In the genomic region with DNA sequence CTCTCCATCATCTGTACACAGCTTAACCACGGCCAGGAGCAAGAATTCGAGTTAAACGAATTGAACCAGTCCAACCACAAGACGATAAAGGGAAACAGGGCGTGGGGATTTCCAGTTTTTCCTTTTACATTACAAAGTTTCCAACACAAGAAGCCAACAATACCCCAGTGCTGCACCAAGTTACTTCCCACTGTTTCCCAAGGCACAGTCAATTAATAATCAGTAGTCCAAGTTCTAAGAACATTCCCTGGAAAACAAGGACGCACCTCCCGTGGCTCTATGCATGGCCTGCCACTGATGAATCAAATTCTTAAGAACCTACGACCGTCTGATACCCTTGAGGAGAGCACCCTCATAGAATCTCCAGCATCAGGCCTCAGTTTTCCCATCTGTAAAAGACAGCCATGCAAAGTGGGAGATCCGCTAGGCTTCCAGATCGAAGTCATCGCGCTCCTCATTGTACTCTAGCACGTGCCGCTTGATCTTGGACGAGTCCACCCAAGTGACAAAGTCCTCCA, we compare ENCODE assay signal across 8 cellular contexts. TPM values are rescaled to one million over a fixed set of nuclear protein-coding genes. Genes with fewer than 3 reads are reported as not detected.
DNase-seq lines count a peak whose midpoint lies in the region; ATAC-seq and TF ChIP-seq lines count a peak whose summit lies in the region.

No MANE protein-coding gene starts in this region.

- ATAC-seq in heart left ventricle (no peak), left ventricle myocardium superior (no peak)

- intact Hi-C loops in heart left ventricle (cut with DNase I) = loop anchor here in 8 of 10 donors (5.0 kb wide), 2 partner anchors 33 to 43 kb away; no protein-coding TSS in a partner anchor
- intact Hi-C loops in left ventricle myocardium superior (cut with micrococcal nuclease) = no loop called here
- intact Hi-C loops in lower leg skin (cut with DNase I; ENCODE audit: low total_unique reads) = no loop called here

- no peaks in the 10 kb centered on the region for H3K36me3 Mint-ChIP-seq in type B pancreatic cell

- peak overlapping the region; percentile 95 for H3K4me3 Mint-ChIP-seq in type B pancreatic cell

- H3K27ac Mint-ChIP-seq in type B pancreatic cell = peak overlapping the region; percentile 91

- no peaks in the 10 kb centered on the region for H3K27me3 ChIP-seq in heart left ventricle

- 1 to 3% (median 2%) methylated on average over 16 of the region's 16 CpGs for WGBS in heart left ventricle, 4 donors
- 0 to 1% methylated on average over 16 of the region's 16 CpGs for WGBS in lower leg skin, 2 donors

- H3K9me3 ChIP-seq in heart left ventricle = no peaks in the 10 kb centered on the region

- no peaks in the 10 kb centered on the region for H3K27me3 Mint-ChIP-seq in type B pancreatic cell

- peak overlapping the region; percentile 71 to 99 (median 86) for H3K4me3 ChIP-seq in heart left ventricle
- H3K4me3 ChIP-seq in astrocyte of the cerebellum (ENCODE audit: low read depth, low read length) = peak overlapping the region; percentile 90
- peak overlapping the region; percentile 84 for H3K4me3 ChIP-seq in lower leg skin (ENCODE audit: low read depth, poor library complexity, severe bottlenecking)

- in situ Hi-C loops in astrocyte of the cerebellum (cut with HindIII; ENCODE audit: low sequenced_read_pairs) = loop anchor here (25.0 kb wide), 2 partner anchors 173 to 177 kb away; partner anchors contain the start of gene SIN3A

- peaks cover 0 to 12% (median 0%) of the 10 kb centered on the region in 9 donors for H3K36me3 ChIP-seq in heart left ventricle

- peak overlapping the region; percentile 86 to 99 (median 94) for H3K27ac ChIP-seq in heart left ventricle

- DNase-seq in heart left ventricle (no peak), left ventricle myocardium superior (no peak), astrocyte of the cerebellum (ENCODE audit: low read depth) (no peak), lower leg skin (ENCODE audit: low spot score in 2 of 2) (no peak), type B pancreatic cell (ENCODE audit: extremely low spot score, unreplicated experiment) (no peak), NCI-H345 (lab: John Stamatoyannopoulos, UW) (no peak), epidermal melanocyte (ENCODE audit: insufficient read length, low spot score) (no peak), UCSD-AML1 (lab: John Stamatoyannopoulos, UW; ENCODE audit: unreplicated experiment) (no peak)

- H3K4me1 Mint-ChIP-seq in type B pancreatic cell (ENCODE audit: unreplicated experiment) = peaks cover 20% of the 10 kb centered on the region

- H3K4me1 ChIP-seq in heart left ventricle = peaks cover 9 to 44% (median 30%) of the 10 kb centered on the region in 12 donors

- TF ChIP-seq POLR2A in heart left ventricle (IDR thresholded peaks at IDR 0.05) (no peak), lower leg skin (IDR thresholded peaks at IDR 0.05) (no peak)

- TF ChIP-seq CTCF in heart left ventricle (IDR thresholded peaks at IDR 0.05) (peak in 1 of 12 donors; percentile 4), astrocyte of the cerebellum (IDR thresholded peaks at IDR 0.05; ENCODE audit: low read depth, low read length, missing control alignments) (no peak), lower leg skin (IDR thresholded peaks at IDR 0.05) (no peak), type B pancreatic cell (conservative IDR thresholded peaks at IDR 0.05) (no peak)

- H3K9me3 Mint-ChIP-seq in type B pancreatic cell = no peaks in the 10 kb centered on the region

RNA-seq across cellular contexts. Expression of gene IMP3, which starts 0.8 kb away (rescaled TPM):
- total RNA-seq in heart left ventricle (100 to 1,000 TPM in 2 of 9 donors, 10 to 100 TPM in 7; 37.1 to 151 (median 44.5) TPM), left ventricle myocardium superior (45.3 TPM), lower leg skin (100 to 1,000 TPM; 161 to 204 (median 185) TPM), type B pancreatic cell (ENCODE audit: low replicate concordance) (68.4 and 75.2 TPM in 2 replicates)
- 10 to 100 TPM; 38.4 to 88.1 TPM for polyA plus RNA-seq in heart left ventricle

RNA-seq across cellular contexts. Expression of gene SNX33, which starts 8.5 kb away (rescaled TPM):
- total RNA-seq in heart left ventricle (10 to 100 TPM in 6 of 9 donors, 1 to 10 TPM in 3; 8.3 to 20.9 (median 11.6) TPM), left ventricle myocardium superior (12.0 TPM), lower leg skin (10 to 100 TPM; 24.8 to 40.5 (median 35.5) TPM), type B pancreatic cell (ENCODE audit: low replicate concordance) (24.9 and 34.3 TPM in 2 replicates)
- polyA plus RNA-seq in heart left ventricle = 1 to 10 TPM; 7.7 to 9.2 TPM

RNA-seq across cellular contexts. Expression of gene SNUPN, which starts 13.7 kb away (rescaled TPM):
- 10 to 100 TPM; 13.2 to 21.6 (median 14.5) TPM for total RNA-seq in heart left ventricle
- polyA plus RNA-seq in heart left ventricle = 10 to 100 TPM; 14.1 to 15.5 TPM
- 18.1 TPM for total RNA-seq in left ventricle myocardium superior
- total RNA-seq in lower leg skin = 10 to 100 TPM; 16.5 to 19.7 (median 18.1) TPM
- total RNA-seq in type B pancreatic cell (ENCODE audit: low replicate concordance) = 17.0 and 23.2 TPM in 2 replicates

Comparison
In these comparisons a context has a peak if more than half of its experiments do, and no peak if none do; other contexts are left out.
1. intact Hi-C loops: an anchor here in heart left ventricle (5.0 kb wide); none called in left ventricle myocardium superior and lower leg skin.